ENCODE assay signal across 8 cellular contexts in genomic region chr11:86068951-86069407, GRCh38. TPM values are rescaled to one million over a fixed set of nuclear protein-coding genes. Genes with fewer than 3 reads are reported as not detected.
A peak's percentile ranks its signal among the peaks of the same experiment; 100 is the strongest.
DNase-seq lines count a peak whose midpoint lies in the region; ATAC-seq, FAIRE-seq and TF ChIP-seq lines count a peak whose summit lies in the region.

A gene with protein sequence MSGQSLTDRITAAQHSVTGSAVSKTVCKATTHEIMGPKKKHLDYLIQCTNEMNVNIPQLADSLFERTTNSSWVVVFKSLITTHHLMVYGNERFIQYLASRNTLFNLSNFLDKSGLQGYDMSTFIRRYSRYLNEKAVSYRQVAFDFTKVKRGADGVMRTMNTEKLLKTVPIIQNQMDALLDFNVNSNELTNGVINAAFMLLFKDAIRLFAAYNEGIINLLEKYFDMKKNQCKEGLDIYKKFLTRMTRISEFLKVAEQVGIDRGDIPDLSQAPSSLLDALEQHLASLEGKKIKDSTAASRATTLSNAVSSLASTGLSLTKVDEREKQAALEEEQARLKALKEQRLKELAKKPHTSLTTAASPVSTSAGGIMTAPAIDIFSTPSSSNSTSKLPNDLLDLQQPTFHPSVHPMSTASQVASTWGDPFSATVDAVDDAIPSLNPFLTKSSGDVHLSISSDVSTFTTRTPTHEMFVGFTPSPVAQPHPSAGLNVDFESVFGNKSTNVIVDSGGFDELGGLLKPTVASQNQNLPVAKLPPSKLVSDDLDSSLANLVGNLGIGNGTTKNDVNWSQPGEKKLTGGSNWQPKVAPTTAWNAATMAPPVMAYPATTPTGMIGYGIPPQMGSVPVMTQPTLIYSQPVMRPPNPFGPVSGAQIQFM (minus strand): TSS chr11:86069084. CDS start chr11:86068780, 304 bp downstream.

- peak within 1 kb of the TSS; percentile 58 for H4K5ac ChIP-seq in H1 (ENCODE audit: insufficient read length, low read depth, low read length)

- POLR2A ChIA-PET in H1 (lab: Charles Lee; ENCODE audit: partially characterized antibody): interaction anchor here (0.6 to 1.7 kb wide), 11 partner anchors 9 to 176 kb away, joined by 3 to 7 read pairs (median 3); partner anchors contain the start of gene EED

- H2AFZ ChIP-seq in H1 (ENCODE audit: low read length): peak within 1 kb of the TSS; percentile 81; the same call in 1 of the 2 replicates
- peak within 1 kb of the TSS; percentile 53 for H2AFZ ChIP-seq in mesenchymal stem cell (ENCODE audit: low read depth, low read length)

- H3K79me2 ChIP-seq in H1 (ENCODE audit: control insufficient read depth in 1 of 2, insufficient read depth in 2 of 2, low read length in 2 of 2): peaks cover 9 to 45% of the 10 kb centered on the region in 2 experiments

- H3K9ac ChIP-seq in H1 (replicated peaks in 1 of 4; ENCODE audit: extremely low read depth in 1 of 4, low read depth in 3 of 4, low read length in 3 of 4) (peak within 1 kb of the TSS; percentile 68 to 95 (median 84)), mesenchymal stem cell (ENCODE audit: low read length) (peak within 1 kb of the TSS; percentile 98)

- H3K56ac ChIP-seq in H1 (replicated peaks; ENCODE audit: insufficient read length, low read depth, low read length): peak within 1 kb of the TSS; percentile 84

- peak within 1 kb of the TSS; percentile 90 for H3K18ac ChIP-seq in H1 (ENCODE audit: extremely low read depth, low read length)
- peak within 1 kb of the TSS; percentile 92 to 97 for H3K18ac ChIP-seq in mesenchymal stem cell (ENCODE audit: low read depth in 1 of 2, low read length in 2 of 2)

- H3K4ac ChIP-seq in H1 (replicated peaks; ENCODE audit: insufficient read length, low read depth, low read length) (peak within 1 kb of the TSS; percentile 24), mesenchymal stem cell (ENCODE audit: low read depth in 1 of 2, low read length in 2 of 2) (peak within 1 kb of the TSS; percentile 79 to 95)

- H3K14ac ChIP-seq in H1 (ENCODE audit: insufficient read length): no peak within 1 kb of the TSS
- peak within 1 kb of the TSS; percentile 94 to 97 for H3K14ac ChIP-seq in mesenchymal stem cell (ENCODE audit: low read length in 2 of 2)

- TF ChIP-seq EP300 in H1 (IDR thresholded peaks at IDR 0.05; ENCODE audit: borderline replicate concordance in 1 of 2, low read depth in 2 of 2, low read length in 2 of 2): peak in 1 of 2 experiments; percentile 6; a peak in 1 of 3 replicates

- H2BK15ac ChIP-seq in H1 (ENCODE audit: low read length) (0 out of 2 replicates have a peak within 1 kb of the TSS, but pooled peaks have one; percentile 19), mesenchymal stem cell (ENCODE audit: low read depth, poor library complexity, severe bottlenecking) (peak within 1 kb of the TSS; percentile 99)

- TF ChIP-seq POLR2A in H1 (IDR thresholded peaks at IDR 0.05; ENCODE audit: control extremely low read depth in 1 of 2, low read depth in 2 of 2, low read length in 2 of 2): peak in 1 of 2 experiments; percentile 86; a peak in 2 of 3 replicates

- peak within 1 kb of the TSS; percentile 93 to 97 (median 96) for H3K4me3 ChIP-seq in H1 (ENCODE audit: extremely low read depth in 1 of 4, insufficient read depth in 2 of 4, low read depth in 3 of 4, low read length in 4 of 4)
- H3K4me3 ChIP-seq in mesenchymal stem cell (ENCODE audit: insufficient read depth in 1 of 2, low read depth in 1 of 2, low read length in 2 of 2): peak within 1 kb of the TSS; percentile 77 to 97

- 0% methylated on average over 17 of the region's 48 CpGs; no CpG with 5 or more reads in 1 of the 2 experiments for WGBS in H1 (ENCODE audit: extremely low coverage in 1 of 2, insufficient coverage in 1 of 2, insufficient read length in 1 of 2, insufficient replicate concordance in 2 of 2, low coverage in 1 of 2, low lambda C conversion rate in 2 of 2, missing lambda C conversion rate in 1 of 2), 2 experiments
- 2% methylated on average over 20 of the region's 48 CpGs for WGBS in mesenchymal stem cell

- peaks cover 0 to 9% (median 2%) of the 10 kb centered on the region in 4 experiments; a peak in 6 of 7 replicates for H3K4me1 ChIP-seq in H1 (replicated peaks in 1 of 4; ENCODE audit: control insufficient read depth in 3 of 4, insufficient read depth in 4 of 4, low read length in 3 of 4)
- H3K4me1 ChIP-seq in mesenchymal stem cell (ENCODE audit: control insufficient read depth, insufficient read depth, low read depth, low read length): peaks cover 4% of the 10 kb centered on the region

- no peak within 1 kb of the TSS for H3K23ac ChIP-seq in H1 (ENCODE audit: insufficient read length)
- peak within 1 kb of the TSS; percentile 87 to 93 for H3K23ac ChIP-seq in mesenchymal stem cell (ENCODE audit: low read length in 2 of 2)

- H3K9me3 ChIP-seq in H1 (ENCODE audit: insufficient read depth in 2 of 2, low read depth in 1 of 2, low read length in 1 of 2) (no peaks in the 10 kb centered on the region), mesenchymal stem cell (ENCODE audit: control insufficient read depth, low read length) (no peaks in the 10 kb centered on the region)

- H4K20me1 ChIP-seq in H1 (replicated peaks in 1 of 2; ENCODE audit: control insufficient read depth in 1 of 2, insufficient read depth in 2 of 2, low read length in 2 of 2): peaks cover 0 to 2% of the 10 kb centered on the region in 2 experiments

- FAIRE-seq in HTR-8/SVneo (lab: Jason Lieb, UNC) (peak; percentile 94), H1 (lab: Jason Lieb, UNC) (no peak)

- H3K4me2 ChIP-seq in H1 (ENCODE audit: insufficient read depth in 1 of 2, low read depth in 2 of 2, low read length in 2 of 2) (peak within 1 kb of the TSS; percentile 81 to 84), mesenchymal stem cell (ENCODE audit: low read length, poor library complexity, severe bottlenecking) (peak within 1 kb of the TSS; percentile 67)

- no peak within 1 kb of the TSS for H2AK5ac ChIP-seq in H1 (ENCODE audit: low read depth, low read length)
- H2AK5ac ChIP-seq in mesenchymal stem cell (ENCODE audit: low read length, severe bottlenecking): peak within 1 kb of the TSS; percentile 95

- H3K27me3 ChIP-seq in H1 (replicated peaks in 1 of 4; ENCODE audit: control insufficient read depth in 3 of 4, extremely low read depth in 1 of 4, insufficient read depth in 3 of 4, low read length in 3 of 4) (no peaks in the 10 kb centered on the region), mesenchymal stem cell (ENCODE audit: control insufficient read depth in 1 of 2, insufficient read depth in 1 of 2, low read length in 2 of 2) (no peaks in the 10 kb centered on the region)

- ATAC-seq in GM21367 (IDR thresholded peaks at IDR 0.05; ENCODE audit: unreplicated experiment): peak; percentile 77

- peak within 1 kb of the TSS; percentile 93; the same call in 1 of the 2 replicates for H2BK12ac ChIP-seq in H1 (ENCODE audit: low read depth, low read length)
- H2BK12ac ChIP-seq in mesenchymal stem cell (ENCODE audit: low read length in 2 of 2): peak within 1 kb of the TSS; percentile 49 to 87

- H3K36me3 ChIP-seq in H1 (ENCODE audit: control insufficient read depth in 2 of 4, insufficient read depth in 4 of 4, low read length in 3 of 4) (no peaks in the 10 kb centered on the region), mesenchymal stem cell (ENCODE audit: control insufficient read depth in 1 of 2, insufficient read depth in 2 of 2, low read depth in 1 of 2, low read length in 2 of 2) (no peaks in the 10 kb centered on the region)

- no peak for TF ChIP-seq CTCF in H1 (IDR thresholded peaks at IDR 0.05; ENCODE audit: control extremely low read depth in 1 of 3, insufficient read depth in 1 of 3, low read depth in 1 of 3, low read length in 3 of 3)

- H3K23me2 ChIP-seq in H1 (ENCODE audit: low read depth, low read length): peaks cover 5% of the 10 kb centered on the region; the same call in 1 of the 2 replicates

- peak within 1 kb of the TSS; percentile 92 for H3K27ac ChIP-seq in H1 (ENCODE audit: low read depth, low read length)
- peak within 1 kb of the TSS; percentile 100 for H3K27ac ChIP-seq in mesenchymal stem cell (ENCODE audit: low read length, poor library complexity, severe bottlenecking)

- H2BK5ac ChIP-seq in H1 (ENCODE audit: low read depth, low read length) (peak within 1 kb of the TSS; percentile 95), mesenchymal stem cell (ENCODE audit: low read depth, low read length, poor library complexity, severe bottlenecking) (peak within 1 kb of the TSS; percentile 98)

- CTCF ChIA-PET in H1 (lab: Charles Lee; ENCODE audit: partially characterized antibody): interaction anchor here (0.8 to 2.0 kb wide), 5 partner anchors 25 to 222 kb away, joined by 3 to 6 read pairs (median 4); no protein-coding TSS in a partner anchor

- H3K79me1 ChIP-seq in H1 (ENCODE audit: low read depth, low read length): no peaks in the 10 kb centered on the region
- no peaks in the 10 kb centered on the region for H3K79me1 ChIP-seq in mesenchymal stem cell (replicated peaks; ENCODE audit: low read length, poor library complexity, severe bottlenecking)

- DNase-seq in COLO829 (ENCODE audit: low spot score): peak; percentile 87
- peak; percentile 94 for DNase-seq in HTR-8/SVneo (ENCODE audit: insufficient read length, low spot score)
- DNase-seq in NOMO-1 treated with dmso at 0.1 percent for 144 hours (lab: John Stamatoyannopoulos, UW; ENCODE audit: unreplicated experiment): peak; percentile 98
- peak; percentile 84 to 92 (median 85) for DNase-seq in activated CD8-positive, alpha-beta memory T cell treated with anti-CD3 and anti-CD28 coated beads for 48 hours (ENCODE audit: low read depth in 2 of 3, low spot score in 2 of 3)
- DNase-seq in H1 (ENCODE audit: low read depth in 1 of 2, low spot score in 2 of 2): peak; percentile 97
- DNase-seq in mesenchymal stem cell: peak; percentile 99
- peak; percentile 93 for DNase-seq in stimulated activated CD8-positive, alpha-beta memory T cell treated with anti-CD3 and anti-CD28 coated beads, Interleukin-12 subunit alpha, Interleukin-12 subunit beta, amount 100 ng/mL, for 4 hours (ENCODE audit: low read depth)

- H2BK120ac ChIP-seq in H1 (replicated peaks; ENCODE audit: low read depth, low read length) (peak within 1 kb of the TSS; percentile 36), mesenchymal stem cell (ENCODE audit: low read depth, low read length) (peak within 1 kb of the TSS; percentile 98)

- peak within 1 kb of the TSS; percentile 81 for H4K91ac ChIP-seq in H1 (replicated peaks; ENCODE audit: insufficient read length, low read length)
- peak within 1 kb of the TSS; percentile 94 for H4K91ac ChIP-seq in mesenchymal stem cell (ENCODE audit: low read length)

- H4K8ac ChIP-seq in H1 (ENCODE audit: extremely low read depth, insufficient read depth, low read length): peak within 1 kb of the TSS; percentile 95
- H4K8ac ChIP-seq in mesenchymal stem cell (ENCODE audit: low read length): peak within 1 kb of the TSS; percentile 89

- peak within 1 kb of the TSS; percentile 26; the same call in 1 of the 2 replicates for H2BK20ac ChIP-seq in H1 (ENCODE audit: low read length)

- TF ChIP-seq RAD21 in H1 (IDR thresholded peaks at IDR 0.05 in 1 of 2, conservative IDR thresholded peaks at IDR 0.05 in 1 of 2; ENCODE audit: low read depth in 2 of 2, low read length in 2 of 2): no peak

RNA-seq across cellular contexts. Expression of the gene that starts here (rescaled TPM):
- 63.5 and 69.4 TPM in 2 replicates for total RNA-seq in H1 (2021; fragmentation: NEBNext Ultra II Directional; extraction: Animal tissue kit (Norgen Biotek cat#: 25700))
- 49.7 and 71.3 TPM in 2 replicates for polyA plus RNA-seq in H1 (2011; rRNA removed)
- 64.2 TPM for polyA plus RNA-seq in H1 (2011; cell fraction: cytosol; rRNA removed)
- 52.6 TPM for polyA plus RNA-seq in H1 (2011; cell fraction: nucleus; rRNA removed)
- polyA plus RNA-seq in H1 (2012, experiment 1 of 2): 36.4 to 49.3 TPM (median 46.6 TPM) in 4 replicates
- 5.0 TPM for polyA plus RNA-seq in H1 (2012, experiment 2 of 2)
- 45.6 TPM for polyA plus RNA-seq in H1 (2013, experiment 1 of 2)
- polyA plus RNA-seq in H1 (2013, experiment 2 of 2): 45.0 TPM
- polyA minus RNA-seq in H1 (2011; rRNA and poly(A)+ RNA removed): 170 and 203 TPM in 2 replicates
- 87.3 TPM for polyA minus RNA-seq in H1 (2011; cell fraction: cytosol; rRNA and poly(A)+ RNA removed)
- polyA minus RNA-seq in H1 (2011; cell fraction: nucleus; rRNA and poly(A)+ RNA removed): 168 TPM
- 136 TPM for polyA plus RNA-seq in mesenchymal stem cell (2013, experiment 1 of 2)
- polyA plus RNA-seq in mesenchymal stem cell (2013, experiment 2 of 2): 139 TPM

Comparison
In these comparisons a context has a peak if more than half of its experiments do, and no peak if none do; other contexts are left out.
1. Peak in every context shown above with its lines: DNase-seq, ATAC-seq, H3K4me3 ChIP-seq and H3K27ac ChIP-seq.